Comparison of ENCODE assay signal across 1 cellular context in genomic region chr4:162852642-162853041, GRCh38.
TF ChIP-seq lines count a peak whose summit lies in the region.

No MANE protein-coding gene starts in this region.

TF ChIP-seq in H1, 55 proteins besides CTCF, POLR2A, EP300 and RAD21 (continued from another document):
- TF ChIP-seq TAF7 (optimal IDR thresholded peaks at IDR 0.05; ENCODE audit: borderline replicate concordance, low read depth, low read length): no peak
- TF ChIP-seq JUN (IDR thresholded peaks at IDR 0.05; ENCODE audit: low read depth, low read length): no peak
- no peak for TF ChIP-seq E2F6 (IDR thresholded peaks at IDR 0.05)
- no peak for TF ChIP-seq HDAC2 (IDR thresholded peaks at IDR 0.05; ENCODE audit: borderline replicate concordance in 1 of 2, low read depth in 2 of 2, low read length in 2 of 2)
- no peak for TF ChIP-seq RXRA (IDR thresholded peaks at IDR 0.05; ENCODE audit: insufficient read depth, low read depth, low read length)
- no peak for TF ChIP-seq KDM5A (IDR thresholded peaks at IDR 0.05; ENCODE audit: low read length)
- no peak for TF ChIP-seq MAX (IDR thresholded peaks at IDR 0.05)
- no peak for TF ChIP-seq RBBP5 (IDR thresholded peaks at IDR 0.05; ENCODE audit: borderline replicate concordance, low read depth, low read length)
- TF ChIP-seq TEAD4 (IDR thresholded peaks at IDR 0.05; ENCODE audit: low read depth, low read length): no peak
- no peak for TF ChIP-seq JUND (IDR thresholded peaks at IDR 0.05; ENCODE audit: low read length)
- TF ChIP-seq ASH2L (IDR thresholded peaks at IDR 0.05; ENCODE audit: low read length): no peak
- TF ChIP-seq EZH2 (IDR thresholded peaks at IDR 0.05; ENCODE audit: low read depth, low read length, severe bottlenecking): no peak
- TF ChIP-seq BCL11A (IDR thresholded peaks at IDR 0.05; ENCODE audit: low read depth in 2 of 2, low read length in 2 of 2): no peak
- TF ChIP-seq TAF1 (IDR thresholded peaks at IDR 0.05; ENCODE audit: low read depth, low read length): no peak
- TF ChIP-seq TCF12 (IDR thresholded peaks at IDR 0.05; ENCODE audit: low read depth, low read length): no peak
- TF ChIP-seq SIRT6 (IDR thresholded peaks at IDR 0.05; ENCODE audit: low read length): no peak
- TF ChIP-seq CHD2 (IDR thresholded peaks at IDR 0.05; ENCODE audit: low read length): no peak
